Comparison of ENCODE assay signal across 8 cellular contexts in the genomic region with DNA sequence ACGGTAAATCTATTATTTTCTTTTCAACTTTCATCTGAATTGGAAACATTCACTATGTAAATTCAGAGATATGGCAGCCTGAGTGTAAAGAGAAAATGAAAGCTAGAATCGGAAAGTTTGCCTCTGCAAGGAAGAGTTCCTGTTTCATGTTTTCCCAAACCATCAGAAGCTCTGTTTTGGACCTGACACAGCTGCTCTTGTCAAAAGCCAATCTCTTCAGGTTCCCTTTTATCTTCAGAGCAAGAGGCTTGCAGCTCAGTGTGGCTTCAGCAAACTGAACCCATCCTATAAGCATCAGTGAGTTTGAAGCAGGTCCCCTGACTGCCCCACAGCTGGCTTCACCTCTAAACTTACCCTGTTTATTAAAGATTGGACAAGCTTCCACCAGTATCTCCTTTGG.
DNase-seq lines count a peak whose midpoint lies in the region; ATAC-seq and TF ChIP-seq lines count a peak whose summit lies in the region.

No MANE protein-coding gene starts in this region.

- no peak overlapping the region for H3K9ac ChIP-seq in HCT116 (ENCODE audit: low read length)

- no peaks in the 10 kb centered on the region for H3K36me3 Mint-ChIP-seq in natural killer cell

- RAD21 ChIA-PET in HCT116 (lab: Charles Lee; ENCODE audit: low non-redundant PET in 1 of 2, low total read pairs in 2 of 2, uncharacterized antibody in 2 of 2, unreplicated experiment in 2 of 2) = no interaction called here

- TF ChIP-seq RAD21 in HCT116 (IDR thresholded peaks at IDR 0.05; ENCODE audit: low read depth) = no peak

- ATAC-seq in GM18519 (IDR thresholded peaks at IDR 0.05; ENCODE audit: low FRiP score, unreplicated experiment) = peak; percentile 87
- no peak for ATAC-seq in HCT116
- no peak for ATAC-seq in natural killer cell
- ATAC-seq in esophagus mucosa = no peak

- H3K27ac Mint-ChIP-seq in natural killer cell = no peak overlapping the region

- no peaks in the 10 kb centered on the region for H3K9me3 ChIP-seq in HCT116 (ENCODE audit: control insufficient read depth in 1 of 2, insufficient read depth in 1 of 2, low read depth in 1 of 2, low read length in 2 of 2)

- DNase-seq in HCT116 (ENCODE audit: low read depth, low spot score) (no peak), NAMALWA (ENCODE audit: low spot score) (peak; percentile 9), natural killer cell (no peak), mucosa of gallbladder (ENCODE audit: low spot score) (no peak), kidney glomerular epithelial cell (lab: John Stamatoyannopoulos, UW) (no peak), retina (no peak)

- H2AFZ ChIP-seq in HCT116 (ENCODE audit: low read depth, low read length, poor library complexity, severe bottlenecking) = no peak overlapping the region

- POLR2A ChIA-PET in HCT116 (lab: Charles Lee) = no interaction called here

- H3K27ac ChIP-seq in HCT116 (ENCODE audit: low read depth, low read length) = no peak overlapping the region

- H3K4me1 ChIP-seq in HCT116 (ENCODE audit: control insufficient read depth in 1 of 2, insufficient read depth in 2 of 2, low read length in 2 of 2) = no peaks in the 10 kb centered on the region

- H3K27me3 ChIP-seq in HCT116 (ENCODE audit: insufficient read depth, low read length) = no peaks in the 10 kb centered on the region

- peak overlapping the region in 1 of 2 experiments; percentile 16; a peak in 1 of 4 replicates for H3K4me3 ChIP-seq in HCT116 (replicated peaks in 1 of 2; ENCODE audit: low read depth in 1 of 2, low read length in 2 of 2)

- H3K9me3 Mint-ChIP-seq in natural killer cell = peaks cover 12 to 14% of the 10 kb centered on the region in 2 donors

- intact Hi-C loops in HCT116 (cut with micrococcal nuclease) = no loop called here
- intact Hi-C loops in natural killer cell (cut with micrococcal nuclease) = no loop called here

- peak overlapping the region; percentile 26 for H3K4me2 ChIP-seq in HCT116 (ENCODE audit: low read length)

- H3K9me2 ChIP-seq in HCT116 (ENCODE audit: insufficient read depth) = no peaks in the 10 kb centered on the region

- TF ChIP-seq POLR2A in HCT116 (IDR thresholded peaks at IDR 0.05; ENCODE audit: borderline replicate concordance, extremely low read depth, insufficient read depth, insufficient read length) = no peak

- peaks cover 6 to 14% of the 10 kb centered on the region in 2 donors for H3K4me1 Mint-ChIP-seq in natural killer cell

- H3K36me3 ChIP-seq in HCT116 (ENCODE audit: control insufficient read depth in 1 of 2, insufficient read depth in 2 of 2, low read length in 2 of 2) = no peaks in the 10 kb centered on the region

- H3K27me3 Mint-ChIP-seq in natural killer cell (ENCODE audit: low read depth in 2 of 2) = no peaks in the 10 kb centered on the region

- no peaks in the 10 kb centered on the region for H4K20me1 ChIP-seq in HCT116 (ENCODE audit: insufficient read depth)

- CTCF ChIA-PET in HCT116 (lab: Charles Lee) = no interaction called here

- no peak for TF ChIP-seq CTCF in HCT116 (IDR thresholded peaks at IDR 0.05 in 2 of 3, conservative IDR thresholded peaks at IDR 0.05 in 1 of 3; ENCODE audit: borderline replicate concordance in 1 of 3, insufficient read depth in 1 of 3, low read depth in 2 of 3, low read length in 2 of 3)
- no peak for TF ChIP-seq CTCF in natural killer cell (IDR thresholded peaks at IDR 0.05)

- H3K79me2 ChIP-seq in HCT116 (ENCODE audit: insufficient read depth, low read length) = no peaks in the 10 kb centered on the region

- no TSS peak for BruUV-seq in HCT116 (replicated peaks; lab: Mats Ljungman, UMichigan)

- peak overlapping the region; percentile 22 for H3K4me3 Mint-ChIP-seq in natural killer cell

TF ChIP-seq in HCT116, 20 proteins besides CTCF, POLR2A, EP300 and RAD21:
- no peak for TF ChIP-seq SRF (IDR thresholded peaks at IDR 0.05; ENCODE audit: low read depth)
- TF ChIP-seq REST (IDR thresholded peaks at IDR 0.05; ENCODE audit: low read depth) = no peak
- no peak for TF ChIP-seq CEBPB (IDR thresholded peaks at IDR 0.05; ENCODE audit: low read depth)
- no peak for TF ChIP-seq ELF1 (IDR thresholded peaks at IDR 0.05; ENCODE audit: borderline replicate concordance, low read depth)
- TF ChIP-seq YY1 (IDR thresholded peaks at IDR 0.05; ENCODE audit: extremely low read depth, insufficient replicate concordance, low read depth, low read length) = no peak
- no peak for TF ChIP-seq EZH2 (IDR thresholded peaks at IDR 0.05)
- no peak for TF ChIP-seq POLR2AphosphoS5 (IDR thresholded peaks at IDR 0.05; ENCODE audit: low read depth, low read length)
- TF ChIP-seq, protein P1, sequence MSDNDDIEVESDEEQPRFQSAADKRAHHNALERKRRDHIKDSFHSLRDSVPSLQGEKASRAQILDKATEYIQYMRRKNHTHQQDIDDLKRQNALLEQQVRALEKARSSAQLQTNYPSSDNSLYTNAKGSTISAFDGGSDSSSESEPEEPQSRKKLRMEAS (IDR thresholded peaks at IDR 0.05) = no peak
- TF ChIP-seq ZBTB33 (IDR thresholded peaks at IDR 0.05; ENCODE audit: extremely low read depth, insufficient replicate concordance, low read length) = no peak
- TF ChIP-seq EGR1 (IDR thresholded peaks at IDR 0.05; ENCODE audit: low read depth) = no peak
- TF ChIP-seq TCF7L2 (IDR thresholded peaks at IDR 0.05; ENCODE audit: borderline replicate concordance, extremely low read depth, insufficient read depth, insufficient read length) = no peak
- no peak for TF ChIP-seq CBX3 (IDR thresholded peaks at IDR 0.05; ENCODE audit: low read depth)
- no peak for TF ChIP-seq JUND (IDR thresholded peaks at IDR 0.05)
- no peak for TF ChIP-seq SIN3A (IDR thresholded peaks at IDR 0.05; ENCODE audit: low read depth)
- TF ChIP-seq ZFX (IDR thresholded peaks at IDR 0.05) = no peak
